In genomic region chr3:103295974-103296570, GRCh38 we compare ENCODE assay signal across 8 cellular contexts.
DNase-seq lines count a peak whose midpoint lies in the region; ATAC-seq, FAIRE-seq and TF ChIP-seq lines count a peak whose summit lies in the region.

No MANE protein-coding gene starts in this region.

- peak; percentile 28 for TF ChIP-seq CTCF in activated CD8-positive, alpha-beta T cell treated with anti-CD3 and anti-CD28 coated beads for 36 hours (IDR thresholded peaks at IDR 0.05)
- TF ChIP-seq CTCF in epithelial cell of esophagus (IDR thresholded peaks at IDR 0.05; ENCODE audit: insufficient read depth, low read depth, low read length, missing control alignments), result peak; percentile 33

- no peaks in the 10 kb centered on the region for H3K36me3 Mint-ChIP-seq in activated CD8-positive, alpha-beta T cell treated with anti-CD3 and anti-CD28 coated beads for 36 hours (ENCODE audit: low read depth)
- H3K36me3 Mint-ChIP-seq in activated CD8-positive, alpha-beta T cell treated with anti-CD3 and anti-CD28 coated beads, Interleukin-2, amount 10 ng/mL, durations not matched to agents 7 days and 5 days (ENCODE audit: low read depth), result no peaks in the 10 kb centered on the region

- CTCF ChIA-PET in activated CD8-positive, alpha-beta T cell treated with anti-CD3 and anti-CD28 coated beads for 36 hours (lab: Charles Lee), result no interaction called here
- CTCF ChIA-PET in activated CD8-positive, alpha-beta T cell treated with anti-CD3 and anti-CD28 coated beads, Interleukin-2, amount 10 ng/mL, durations not matched to agents 7 days and 5 days (lab: Charles Lee), result no interaction called here

- DNase-seq in activated CD8-positive, alpha-beta T cell treated with anti-CD3 and anti-CD28 coated beads for 36 hours, result no peak
- no peak for DNase-seq in activated CD8-positive, alpha-beta T cell treated with anti-CD3 and anti-CD28 coated beads, Interleukin-2, amount 10 ng/mL, durations not matched to agents 7 days and 5 days
- DNase-seq in NCI-H460 (ENCODE audit: extremely low read depth, low read depth), result peak; percentile 20
- DNase-seq in epithelial cell of esophagus (ENCODE audit: low read depth), result peak; percentile 29
- DNase-seq in urothelium cell line (ENCODE audit: low spot score), result peak; percentile 6

- POLR2A ChIA-PET in activated CD8-positive, alpha-beta T cell treated with anti-CD3 and anti-CD28 coated beads for 36 hours (lab: Charles Lee), result no interaction called here
- POLR2A ChIA-PET in activated CD8-positive, alpha-beta T cell treated with anti-CD3 and anti-CD28 coated beads, Interleukin-2, amount 10 ng/mL, durations not matched to agents 7 days and 5 days (lab: Charles Lee), result no interaction called here

- H3K9me3 Mint-ChIP-seq in activated CD8-positive, alpha-beta T cell treated with anti-CD3 and anti-CD28 coated beads for 36 hours, result no peaks in the 10 kb centered on the region
- H3K9me3 Mint-ChIP-seq in activated CD8-positive, alpha-beta T cell treated with anti-CD3 and anti-CD28 coated beads, Interleukin-2, amount 10 ng/mL, durations not matched to agents 7 days and 5 days (ENCODE audit: insufficient read depth), result no peaks in the 10 kb centered on the region

- FAIRE-seq in urothelium cell line (lab: Jason Lieb, UNC), result no peak

- H3K4me3 ChIP-seq in epithelial cell of esophagus (ENCODE audit: low read length), result no peak overlapping the region

- no peaks in the 10 kb centered on the region for H3K27me3 Mint-ChIP-seq in activated CD8-positive, alpha-beta T cell treated with anti-CD3 and anti-CD28 coated beads for 36 hours
- H3K27me3 Mint-ChIP-seq in activated CD8-positive, alpha-beta T cell treated with anti-CD3 and anti-CD28 coated beads, Interleukin-2, amount 10 ng/mL, durations not matched to agents 7 days and 5 days (ENCODE audit: low read depth), result no peaks in the 10 kb centered on the region

- no peak for ATAC-seq in activated CD8-positive, alpha-beta T cell treated with anti-CD3 and anti-CD28 coated beads for 36 hours
- no peak for ATAC-seq in activated CD8-positive, alpha-beta T cell treated with anti-CD3 and anti-CD28 coated beads, Interleukin-2, amount 10 ng/mL, durations not matched to agents 7 days and 5 days
- no peak for ATAC-seq in HG03378 (IDR thresholded peaks at IDR 0.05; ENCODE audit: unreplicated experiment)
- ATAC-seq in GM18873 (IDR thresholded peaks at IDR 0.05; ENCODE audit: low FRiP score, unreplicated experiment), result no peak
- no peak for ATAC-seq in GM21360 (IDR thresholded peaks at IDR 0.05; ENCODE audit: unreplicated experiment)

- H3K4me3 Mint-ChIP-seq in activated CD8-positive, alpha-beta T cell treated with anti-CD3 and anti-CD28 coated beads for 36 hours, result no peak overlapping the region
- H3K4me3 Mint-ChIP-seq in activated CD8-positive, alpha-beta T cell treated with anti-CD3 and anti-CD28 coated beads, Interleukin-2, amount 10 ng/mL, durations not matched to agents 7 days and 5 days, result no peak overlapping the region

- no peaks in the 10 kb centered on the region for H3K4me1 Mint-ChIP-seq in activated CD8-positive, alpha-beta T cell treated with anti-CD3 and anti-CD28 coated beads for 36 hours (ENCODE audit: low read depth)
- no peaks in the 10 kb centered on the region for H3K4me1 Mint-ChIP-seq in activated CD8-positive, alpha-beta T cell treated with anti-CD3 and anti-CD28 coated beads, Interleukin-2, amount 10 ng/mL, durations not matched to agents 7 days and 5 days (ENCODE audit: low read depth)

- intact Hi-C loops in activated CD8-positive, alpha-beta T cell treated with anti-CD3 and anti-CD28 coated beads for 36 hours (cut with micrococcal nuclease), result no loop called here

- no peak overlapping the region for H3K27ac Mint-ChIP-seq in activated CD8-positive, alpha-beta T cell treated with anti-CD3 and anti-CD28 coated beads for 36 hours
- no peak overlapping the region for H3K27ac Mint-ChIP-seq in activated CD8-positive, alpha-beta T cell treated with anti-CD3 and anti-CD28 coated beads, Interleukin-2, amount 10 ng/mL, durations not matched to agents 7 days and 5 days

Comparison
In these comparisons a context has a peak if more than half of its experiments do, and no peak if none do; other contexts are left out.
1. DNase-seq: peak in NCI-H460 (single experiment), epithelial cell of esophagus (single experiment) and urothelium cell line (single experiment); none in activated CD8-positive, alpha-beta T cell treated with anti-CD3 and anti-CD28 coated beads for 36 hours (single experiment) and activated CD8-positive, alpha-beta T cell treated with anti-CD3 and anti-CD28 coated beads, Interleukin-2, amount 10 ng/mL, durations not matched to agents 7 days and 5 days (single experiment).